In the genomic region with DNA sequence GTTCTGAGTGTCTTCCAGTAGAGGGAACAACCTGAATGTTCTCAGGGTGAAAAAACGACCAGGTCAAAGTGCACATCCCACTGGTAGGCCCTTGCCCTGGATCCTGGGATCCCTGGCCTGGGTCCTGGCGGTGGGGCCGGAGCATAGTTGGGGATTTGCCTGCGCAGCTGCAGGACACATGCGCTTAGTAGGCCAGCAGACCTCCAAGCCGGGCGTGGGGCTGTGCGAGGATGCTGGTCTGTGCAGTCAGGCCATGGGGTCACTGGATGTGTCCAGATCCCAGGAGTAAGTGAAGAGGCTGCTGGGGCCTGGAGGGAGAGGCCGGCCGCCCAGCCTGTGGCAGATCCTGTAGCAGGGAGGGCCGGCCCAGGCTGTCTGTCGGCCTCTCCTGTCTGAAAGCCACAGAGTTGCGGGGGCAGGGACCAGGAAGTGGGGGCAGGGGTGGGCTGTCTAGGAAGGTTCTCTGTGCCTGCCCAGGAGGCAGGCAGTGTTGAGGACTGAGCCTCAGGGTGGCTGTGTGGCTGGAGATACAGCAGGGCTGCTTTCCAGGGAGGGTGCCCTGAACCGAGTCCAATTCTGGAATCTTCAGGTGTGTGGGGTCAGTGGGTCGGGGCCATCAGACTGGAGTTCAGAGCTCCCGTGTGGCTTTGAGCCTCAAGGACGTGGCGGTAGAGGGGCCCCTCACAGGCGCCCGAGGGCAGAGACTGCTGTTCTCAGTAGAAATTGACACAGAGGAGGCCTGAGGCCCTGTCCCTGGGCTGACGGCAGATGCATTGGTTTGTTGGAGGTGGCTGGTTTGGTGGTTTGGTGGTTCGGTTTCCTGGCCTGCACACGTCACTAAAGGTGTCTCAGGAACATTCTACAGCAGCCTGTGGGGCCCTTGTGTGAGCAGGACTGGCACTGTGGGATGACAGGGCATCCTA, we compare ENCODE assay signal across 9 cellular contexts. TPM values are rescaled to one million over a fixed set of nuclear protein-coding genes. Genes with fewer than 3 reads are reported as not detected.
DNase-seq lines count a peak whose midpoint lies in the region; ATAC-seq and TF ChIP-seq lines count a peak whose summit lies in the region.
"Had no signal": no experiment of that assay in that cellular context is flagged by ENCODE, and none has a peak within 500 bp of the region (broad histone marks: within the 10 kb centered on the region; RNA-seq: fewer than 3 reads in every experiment).

No MANE protein-coding gene starts in this region.

- no peaks in the 10 kb centered on the region for H3K9me3 ChIP-seq in MG63

- H3K36me3 Mint-ChIP-seq in GM23338 (ENCODE audit: low read depth), result peaks cover 11% of the 10 kb centered on the region
- peaks cover 6% of the 10 kb centered on the region; the same call in 1 of the 2 replicates for H3K36me3 Mint-ChIP-seq in WTC11

- H3K4me3 ChIP-seq in GM23338 (no peak overlapping the region), MG63 (no peak overlapping the region)

- no peaks in the 10 kb centered on the region for H3K79me2 ChIP-seq in GM23338 (replicated peaks; ENCODE audit: insufficient read depth)

- peak overlapping the region; percentile 95 for H3K27ac Mint-ChIP-seq in GM23338
- peak overlapping the region; percentile 49; the same call in 1 of the 2 replicates for H3K27ac Mint-ChIP-seq in WTC11

- H4K20me1 ChIP-seq in GM23338 (replicated peaks; ENCODE audit: insufficient read depth), result no peaks in the 10 kb centered on the region; the same call in 1 of the 2 replicates

- H3K9me2 ChIP-seq in GM23338 (ENCODE audit: insufficient read depth), result no peaks in the 10 kb centered on the region

- TF ChIP-seq CTCF in GM23338 (conservative IDR thresholded peaks at IDR 0.05; ENCODE audit: low read depth in 2 of 2) (no peak), WTC11 (IDR thresholded peaks at IDR 0.05) (no peak)

- peak; percentile 67 for ATAC-seq in GM23338
- peak; percentile 64 for ATAC-seq in WTC11
- no peak for ATAC-seq in GM21825 (IDR thresholded peaks at IDR 0.05; ENCODE audit: unreplicated experiment)

- CTCF ChIA-PET in WTC11 (lab: Charles Lee), result interaction anchor here (1.2 to 2.4 kb wide), 2 partner anchors 25 to 91 kb away, joined by 3 to 10 read pairs; no protein-coding TSS in a partner anchor

- H3K4me2 ChIP-seq in GM23338, result no peak overlapping the region

- no peaks in the 10 kb centered on the region for H3K27me3 ChIP-seq in GM23338 (ENCODE audit: insufficient read depth)
- no peaks in the 10 kb centered on the region for H3K27me3 ChIP-seq in MG63

- peaks cover 12% of the 10 kb centered on the region; the same call in 1 of the 2 replicates for H3F3A ChIP-seq in GM23338 (replicated peaks; ENCODE audit: low read depth)

- H3K4me3 Mint-ChIP-seq in GM23338 (no peak overlapping the region), WTC11 (no peak overlapping the region)

- DNase-seq in GM23338 (ENCODE audit: low spot score) (peak; percentile 36), WTC11 (ENCODE audit: low spot score) (no peak), NCI-H69 (lab: John Stamatoyannopoulos, UW) (no peak), NCI-H2081 treated with DMSO at 0.1 percent for 48 hours (lab: John Stamatoyannopoulos, UW) (no peak), MG63 (no peak)
- DNase-seq in central memory CD4-positive, alpha-beta T cell, result peak; percentile 78
- peak; percentile 32 for DNase-seq in stimulated activated CD4-positive, alpha-beta T cell treated with anti-CD3 and anti-CD28 coated beads, Interleukin-12 subunit alpha, Interleukin-12 subunit beta, amount 100 ng/mL, for 4 hours

- H3K4me1 Mint-ChIP-seq in GM23338 (peaks cover 12% of the 10 kb centered on the region), WTC11 (peaks cover 3% of the 10 kb centered on the region; the same call in 1 of the 2 replicates)

- no peaks in the 10 kb centered on the region for H3K36me3 ChIP-seq in GM23338 (ENCODE audit: insufficient read depth)
- peaks cover 47% of the 10 kb centered on the region for H3K36me3 ChIP-seq in MG63

- no peaks in the 10 kb centered on the region for H3K4me1 ChIP-seq in GM23338 (ENCODE audit: insufficient read depth)
- H3K4me1 ChIP-seq: parathyroid adenoma had no signal

- POLR2A ChIA-PET in WTC11 (lab: Charles Lee), result no interaction called here

- H3K27ac ChIP-seq in GM23338 (ENCODE audit: low read depth), result peak overlapping the region; percentile 88
- H3K27ac ChIP-seq: parathyroid adenoma had no signal

- H2AFZ ChIP-seq in GM23338, result no peak overlapping the region
- H2AFZ ChIP-seq: parathyroid adenoma had no signal

- H3K27me3 Mint-ChIP-seq in GM23338 (ENCODE audit: insufficient read depth, low read depth, poor library complexity) (peaks cover 7% of the 10 kb centered on the region), WTC11 (ENCODE audit: low read depth) (no peaks in the 10 kb centered on the region)

- H3K9me3 Mint-ChIP-seq in GM23338 (no peaks in the 10 kb centered on the region), WTC11 (no peaks in the 10 kb centered on the region)

TF ChIP-seq in GM23338, 12 proteins besides CTCF, POLR2A, EP300 and RAD21:
- TF ChIP-seq EZH2 (IDR thresholded peaks at IDR 0.05; ENCODE audit: low read depth, unreplicated experiment) (no peak), NANOG (IDR thresholded peaks at IDR 0.05; ENCODE audit: borderline replicate concordance) (no peak), ZNF114 (CRISPR knock-in tag; IDR thresholded peaks at IDR 0.05) (no peak), POLR2AphosphoS5 (IDR thresholded peaks at IDR 0.05; ENCODE audit: low read depth) (no peak), ZNF331 (CRISPR knock-in tag; IDR thresholded peaks at IDR 0.05; ENCODE audit: low read depth) (no peak)
TF ChIP-seq in GM23338: peak in this region for 0.

TF ChIP-seq in WTC11, 78 proteins besides CTCF, POLR2A, EP300 and RAD21:
- TF ChIP-seq, protein P1, sequence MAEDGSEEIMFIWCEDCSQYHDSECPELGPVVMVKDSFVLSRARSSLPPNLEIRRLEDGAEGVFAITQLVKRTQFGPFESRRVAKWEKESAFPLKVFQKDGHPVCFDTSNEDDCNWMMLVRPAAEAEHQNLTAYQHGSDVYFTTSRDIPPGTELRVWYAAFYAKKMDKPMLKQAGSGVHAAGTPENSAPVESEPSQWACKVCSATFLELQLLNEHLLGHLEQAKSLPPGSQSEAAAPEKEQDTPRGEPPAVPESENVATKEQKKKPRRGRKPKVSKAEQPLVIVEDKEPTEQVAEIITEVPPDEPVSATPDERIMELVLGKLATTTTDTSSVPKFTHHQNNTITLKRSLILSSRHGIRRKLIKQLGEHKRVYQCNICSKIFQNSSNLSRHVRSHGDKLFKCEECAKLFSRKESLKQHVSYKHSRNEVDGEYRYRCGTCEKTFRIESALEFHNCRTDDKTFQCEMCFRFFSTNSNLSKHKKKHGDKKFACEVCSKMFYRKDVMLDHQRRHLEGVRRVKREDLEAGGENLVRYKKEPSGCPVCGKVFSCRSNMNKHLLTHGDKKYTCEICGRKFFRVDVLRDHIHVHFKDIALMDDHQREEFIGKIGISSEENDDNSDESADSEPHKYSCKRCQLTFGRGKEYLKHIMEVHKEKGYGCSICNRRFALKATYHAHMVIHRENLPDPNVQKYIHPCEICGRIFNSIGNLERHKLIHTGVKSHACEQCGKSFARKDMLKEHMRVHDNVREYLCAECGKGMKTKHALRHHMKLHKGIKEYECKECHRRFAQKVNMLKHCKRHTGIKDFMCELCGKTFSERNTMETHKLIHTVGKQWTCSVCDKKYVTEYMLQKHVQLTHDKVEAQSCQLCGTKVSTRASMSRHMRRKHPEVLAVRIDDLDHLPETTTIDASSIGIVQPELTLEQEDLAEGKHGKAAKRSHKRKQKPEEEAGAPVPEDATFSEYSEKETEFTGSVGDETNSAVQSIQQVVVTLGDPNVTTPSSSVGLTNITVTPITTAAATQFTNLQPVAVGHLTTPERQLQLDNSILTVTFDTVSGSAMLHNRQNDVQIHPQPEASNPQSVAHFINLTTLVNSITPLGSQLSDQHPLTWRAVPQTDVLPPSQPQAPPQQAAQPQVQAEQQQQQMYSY (CRISPR knock-in tag; IDR thresholded peaks at IDR 0.05), result 0 out of 2 replicates have a peak, but pooled peaks have one; percentile 27
- TF ChIP-seq NFE2L1 (CRISPR knock-in tag; IDR thresholded peaks at IDR 0.05), result no peak

RNA-seq across cellular contexts. Expression of gene NUDT16L1, which starts 17.2 kb away (rescaled TPM):
- 65.1 and 80.4 TPM in 2 replicates for total RNA-seq in GM23338 (2014; rRNA removed; shearing (Covaris generic))
- polyA plus RNA-seq in GM23338 (2016; fragmentation: Nextera tagmentation; extraction: Ambion mirVana), result 37.1 and 39.0 TPM in 2 replicates
- total RNA-seq in WTC11 (2021), result 41.8 to 45.8 TPM (median 42.0 TPM) in 3 replicates
- 61.9 and 65.8 TPM in 2 replicates for total RNA-seq in MG63 (2014; rRNA removed; shearing (Covaris generic); ENCODE audit: low replicate concordance)

RNA-seq across cellular contexts. Expression of gene MGRN1, which starts 51.5 kb away (rescaled TPM):
- total RNA-seq in GM23338 (2014; rRNA removed; shearing (Covaris generic)), result 54.6 and 71.8 TPM in 2 replicates
- polyA plus RNA-seq in GM23338 (2016; fragmentation: Nextera tagmentation; extraction: Ambion mirVana), result 10.5 and 13.1 TPM in 2 replicates
- 79.4 to 88.8 TPM (median 80.7 TPM) in 3 replicates for total RNA-seq in WTC11 (2021)
- 8.3 and 13.8 TPM in 2 replicates for total RNA-seq in MG63 (2014; rRNA removed; shearing (Covaris generic); ENCODE audit: low replicate concordance)

RNA-seq across cellular contexts. Expression of gene ANKS3, which starts 57.9 kb away (rescaled TPM):
- 19.1 and 24.9 TPM in 2 replicates for total RNA-seq in GM23338 (2014; rRNA removed; shearing (Covaris generic))
- polyA plus RNA-seq in GM23338 (2016; fragmentation: Nextera tagmentation; extraction: Ambion mirVana), result 17.9 and 22.5 TPM in 2 replicates
- total RNA-seq in WTC11 (2021), result 28.6 to 35.6 TPM (median 31.5 TPM) in 3 replicates
- total RNA-seq in MG63 (2014; rRNA removed; shearing (Covaris generic); ENCODE audit: low replicate concordance), result 23.6 and 25.8 TPM in 2 replicates

RNA-seq across cellular contexts. Expression of gene DNAAF8, which starts 58.2 kb away (rescaled TPM):
- total RNA-seq in GM23338 (2014; rRNA removed; shearing (Covaris generic)), result 1.3 TPM in 1 of 2 replicates, not detected in the other
- 0.34 TPM in 1 of 2 replicates, not detected in the other for polyA plus RNA-seq in GM23338 (2016; fragmentation: Nextera tagmentation; extraction: Ambion mirVana)
- 0.09 to 0.41 TPM (median 0.14 TPM) in 3 replicates for total RNA-seq in WTC11 (2021)
- 2.8 and 3.4 TPM in 2 replicates for total RNA-seq in MG63 (2014; rRNA removed; shearing (Covaris generic); ENCODE audit: low replicate concordance)

Comparison
In these comparisons a context has a peak if more than half of its experiments do, and no peak if none do; other contexts are left out.
1. DNase-seq: peak in GM23338 (single experiment), central memory CD4-positive, alpha-beta T cell (single experiment) and stimulated activated CD4-positive, alpha-beta T cell treated with anti-CD3 and anti-CD28 coated beads, Interleukin-12 subunit alpha, Interleukin-12 subunit beta, amount 100 ng/mL, for 4 hours (single experiment); none in WTC11 (single experiment), NCI-H69 (single experiment), NCI-H2081 treated with DMSO at 0.1 percent for 48 hours (single experiment) and MG63 (single experiment).